In the genomic region with DNA sequence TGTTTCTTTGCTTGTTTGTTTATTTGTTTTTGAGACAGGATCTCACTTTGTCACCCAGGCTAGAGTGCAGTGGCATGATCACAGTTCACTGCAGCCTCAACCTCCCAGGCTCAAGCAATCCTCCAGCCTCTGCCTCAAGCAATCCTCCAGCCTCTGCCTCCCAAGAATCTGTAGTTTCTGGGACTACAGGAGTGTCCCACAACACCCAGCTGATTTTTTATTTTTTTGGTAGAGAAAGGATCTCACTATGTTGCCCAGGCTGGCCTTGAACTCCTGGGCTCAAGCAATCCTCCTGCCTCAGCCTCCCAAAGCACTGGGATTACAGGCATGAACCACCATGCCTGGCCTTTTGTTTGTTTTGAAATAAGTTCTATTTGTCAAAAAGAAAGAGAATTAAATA, we compare ENCODE assay signal across 14 cellular contexts. TPM values are rescaled to one million over a fixed set of nuclear protein-coding genes. Genes with fewer than 3 reads are reported as not detected.
"Had no signal": no experiment of that assay in that cellular context is flagged by ENCODE, and none has a peak within 500 bp of the region (broad histone marks: within the 10 kb centered on the region; RNA-seq: fewer than 3 reads in every experiment).

No MANE protein-coding gene starts in this region.

RNA-seq across cellular contexts. Expression of a gene that starts 10.0 kb away (rescaled TPM):
- total RNA-seq: stomach, subcutaneous adipose tissue, temporal lobe, thoracic aorta, thyroid gland, tibial nerve, transverse colon, upper lobe of right lung, ureter, urinary bladder, uterus, vagina had no signal
- polyA plus RNA-seq: stomach had no signal

RNA-seq across cellular contexts. Expression of a gene that starts 21.4 kb away (rescaled TPM):
- total RNA-seq: subcutaneous adipose tissue, temporal lobe, testis, thyroid gland, tibial nerve, transverse colon, upper lobe of left lung, upper lobe of right lung, ureter, urinary bladder, uterus, vagina had no signal

RNA-seq across cellular contexts. Expression of a gene that starts 28.0 kb away (rescaled TPM):
- total RNA-seq: subcutaneous adipose tissue, temporal lobe, thoracic aorta, thyroid gland, tibial nerve, upper lobe of right lung, urinary bladder, vagina had no signal
- polyA plus RNA-seq: stomach had no signal
